Comparison of ENCODE assay signal across 1 cellular context in genomic region chr6:169035381-169036280, GRCh38.
TF ChIP-seq lines count a peak whose summit lies in the region.

No MANE protein-coding gene starts in this region.

TF ChIP-seq in H1, 55 proteins besides CTCF, POLR2A, EP300 and RAD21 (continued from another document):
- TF ChIP-seq SRF (IDR thresholded peaks at IDR 0.05; ENCODE audit: low read depth, low read length) (no peak), NANOG (IDR thresholded peaks at IDR 0.05; ENCODE audit: insufficient read depth, low read depth, low read length, poor library complexity, severe bottlenecking) (no peak), ASH2L (IDR thresholded peaks at IDR 0.05; ENCODE audit: low read length) (no peak), GABPA (IDR thresholded peaks at IDR 0.05; ENCODE audit: borderline replicate concordance, insufficient read depth, low read length) (no peak), CBX8 (IDR thresholded peaks at IDR 0.05; ENCODE audit: borderline replicate concordance, low read depth, low read length) (no peak), RNF2 (IDR thresholded peaks at IDR 0.05; ENCODE audit: borderline replicate concordance, low read depth, low read length, missing control alignments, poor library complexity, severe bottlenecking) (no peak), PHF8 (conservative IDR thresholded peaks at IDR 0.05; ENCODE audit: low read depth, low read length) (no peak), KDM4A (IDR thresholded peaks at IDR 0.05; ENCODE audit: low read depth, low read length, severe bottlenecking) (no peak)
- TF ChIP-seq, protein P1, sequence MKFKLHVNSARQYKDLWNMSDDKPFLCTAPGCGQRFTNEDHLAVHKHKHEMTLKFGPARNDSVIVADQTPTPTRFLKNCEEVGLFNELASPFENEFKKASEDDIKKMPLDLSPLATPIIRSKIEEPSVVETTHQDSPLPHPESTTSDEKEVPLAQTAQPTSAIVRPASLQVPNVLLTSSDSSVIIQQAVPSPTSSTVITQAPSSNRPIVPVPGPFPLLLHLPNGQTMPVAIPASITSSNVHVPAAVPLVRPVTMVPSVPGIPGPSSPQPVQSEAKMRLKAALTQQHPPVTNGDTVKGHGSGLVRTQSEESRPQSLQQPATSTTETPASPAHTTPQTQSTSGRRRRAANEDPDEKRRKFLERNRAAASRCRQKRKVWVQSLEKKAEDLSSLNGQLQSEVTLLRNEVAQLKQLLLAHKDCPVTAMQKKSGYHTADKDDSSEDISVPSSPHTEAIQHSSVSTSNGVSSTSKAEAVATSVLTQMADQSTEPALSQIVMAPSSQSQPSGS (IDR thresholded peaks at IDR 0.05; ENCODE audit: low read length), result no peak
